ENCODE assay signal across 24 cellular contexts in the genomic region with DNA sequence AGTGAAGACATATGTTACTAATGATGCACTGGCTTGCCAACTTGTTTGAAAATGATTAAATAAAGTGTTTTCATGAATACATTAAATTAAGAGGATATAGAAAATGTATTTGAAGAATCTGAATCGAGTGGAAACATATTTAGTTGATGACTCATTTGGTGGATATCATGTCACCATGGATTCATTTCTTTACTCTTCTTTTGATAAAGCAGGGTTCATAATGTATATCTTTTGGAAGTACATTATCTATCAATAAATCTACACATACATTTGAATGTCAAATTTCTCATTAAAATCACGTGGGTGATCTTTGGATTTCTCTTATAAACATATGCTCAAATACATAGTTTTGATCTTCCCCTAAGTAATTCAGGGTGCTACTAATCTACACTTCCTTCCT.
"Had no signal": no experiment of that assay in that cellular context is flagged by ENCODE, and none has a peak within 500 bp of the region (broad histone marks: within the 10 kb centered on the region; RNA-seq: fewer than 3 reads in every experiment).

No MANE protein-coding gene starts in this region.

- H3K4me3 Mint-ChIP-seq: endodermal cell; naive thymus-derived CD4-positive, alpha-beta T cell; nephron progenitor cell; stimulated activated naive B cell treated with anti-CD40 and anti-IgM and Interleukin-4, amounts not matched to agents 10 μg/mL and 1 μg/mL and 100 μg/mL, for 72 hours; stimulated activated naive CD8-positive, alpha-beta T cell treated with anti-CD3 and anti-CD28 coated beads, Interleukin-15, amount 100 ng/mL, for 72 hours had no signal

- FAIRE-seq: frontal cortex, islet of Langerhans had no signal

- H3K4me1 Mint-ChIP-seq: nephron progenitor cell had no signal

- H3K4me3 ChIP-seq: coronary artery, heart left ventricle, psoas muscle, right lobe of liver, spleen, testis, tibial nerve, upper lobe of right lung had no signal

- H3K36me3 ChIP-seq: heart left ventricle, neutrophil, right lobe of liver, spleen, tibial nerve, upper lobe of right lung had no signal

- H3K27me3 ChIP-seq: heart left ventricle, neutrophil, right lobe of liver, spleen, testis, tibial nerve, upper lobe of right lung had no signal

- H3K36me3 Mint-ChIP-seq: naive thymus-derived CD4-positive, alpha-beta T cell; stimulated activated naive B cell treated with anti-CD40 and anti-IgM and Interleukin-4, amounts not matched to agents 10 μg/mL and 1 μg/mL and 100 μg/mL, for 72 hours had no signal

- ATAC-seq: esophagus mucosa; heart left ventricle; naive thymus-derived CD4-positive, alpha-beta T cell; psoas muscle; right lobe of liver; stimulated activated naive B cell treated with anti-CD40 and anti-IgM and Interleukin-4, amounts not matched to agents 10 μg/mL and 1 μg/mL and 100 μg/mL, for 72 hours; stimulated activated naive CD8-positive, alpha-beta T cell treated with anti-CD3 and anti-CD28 coated beads, Interleukin-15, amount 100 ng/mL, for 72 hours; upper lobe of right lung had no signal

- DNase-seq: effector CD4-positive, alpha-beta T cell; endodermal cell; heart left ventricle; hypothalamus; kidney glomerular epithelial cell; mammary epithelial cell; naive thymus-derived CD4-positive, alpha-beta T cell; nephron progenitor cell; psoas muscle; right lobe of liver; spleen; stimulated activated CD4-positive, alpha-beta T cell treated with anti-CD3 and anti-CD28 coated beads, Interleukin-15, amount 100 ng/mL, for 24 hours; stimulated activated CD4-positive, alpha-beta T cell treated with anti-CD3 and anti-CD28 coated beads, Interleukin-1b, Interleukin-23, amount 100 ng/mL, for 48 hours; stimulated activated CD4-positive, alpha-beta T cell treated with anti-CD3 and anti-CD28 coated beads, Interleukin-4, amount 100 ng/mL, for 24 hours; stimulated activated naive B cell treated with anti-CD40 and anti-IgM and Interleukin-4, amounts not matched to agents 10 μg/mL and 1 μg/mL and 100 μg/mL, for 72 hours; stimulated activated naive CD8-positive, alpha-beta T cell treated with anti-CD3 and anti-CD28 coated beads, Interleukin-15, amount 100 ng/mL, for 72 hours; testis; upper lobe of right lung had no signal

- H3K9me3 Mint-ChIP-seq: nephron progenitor cell; stimulated activated naive B cell treated with anti-CD40 and anti-IgM and Interleukin-4, amounts not matched to agents 10 μg/mL and 1 μg/mL and 100 μg/mL, for 72 hours; stimulated activated naive CD8-positive, alpha-beta T cell treated with anti-CD3 and anti-CD28 coated beads, Interleukin-15, amount 100 ng/mL, for 72 hours had no signal

- H3K27ac Mint-ChIP-seq: endodermal cell; nephron progenitor cell; stimulated activated naive B cell treated with anti-CD40 and anti-IgM and Interleukin-4, amounts not matched to agents 10 μg/mL and 1 μg/mL and 100 μg/mL, for 72 hours; stimulated activated naive CD8-positive, alpha-beta T cell treated with anti-CD3 and anti-CD28 coated beads, Interleukin-15, amount 100 ng/mL, for 72 hours had no signal
